Comparison of ENCODE assay signal across 23 cellular contexts in genomic region chr7:1724118-1724910, GRCh38. TPM values are rescaled to one million over a fixed set of nuclear protein-coding genes. Genes with fewer than 3 reads are reported as not detected.
"Had no signal": no experiment of that assay in that cellular context is flagged by ENCODE, and none has a peak within 500 bp of the region (broad histone marks: within the 10 kb centered on the region; RNA-seq: fewer than 3 reads in every experiment).

No MANE protein-coding gene starts in this region.

- H3K27ac ChIP-seq: adrenal gland, ascending aorta, brain microvascular endothelial cell, colonic mucosa, dorsolateral prefrontal cortex, lower lobe of right lung, spleen, testis, vagina had no signal

- H3K9me3 ChIP-seq: colonic mucosa, testis had no signal

- DNase-seq: activated CD4-positive, alpha-beta T cell treated with anti-CD3 and anti-CD28 coated beads, Interleukin-2, amount 50 U/mL, for 4 hours; activated CD8-positive, alpha-beta memory T cell treated with anti-CD3 and anti-CD28 coated beads, Interleukin-2, amount 50 U/mL, for 48 hours; activated naive CD4-positive, alpha-beta T cell; activated T-cell treated with anti-CD3 and anti-CD28 coated beads, Interleukin-2, amount 50 U/mL, for 4 hours; adrenal gland; brain microvascular endothelial cell; colonic mucosa; effector memory CD8-positive, alpha-beta T cell; foreskin melanocyte; lower lobe of right lung; naive thymus-derived CD4-positive, alpha-beta T cell; retina; spleen; stimulated activated CD4-positive, alpha-beta T cell treated with anti-CD3 and anti-CD28 coated beads, Interleukin-4, amount 100 ng/mL, for 1 hour; stimulated activated naive CD4-positive, alpha-beta T cell; testis; trophoblast cell had no signal

- H3K4me1 ChIP-seq: adrenal gland, ascending aorta, colonic mucosa, lower lobe of right lung, spleen, testis, vagina had no signal

- FAIRE-seq: endothelial cell of umbilical vein, islet of Langerhans had no signal

- H3K36me3 ChIP-seq: adrenal gland, ascending aorta, brain microvascular endothelial cell, colonic mucosa, lower lobe of right lung, vagina had no signal

- H3K27me3 ChIP-seq: adrenal gland, ascending aorta, brain microvascular endothelial cell, colonic mucosa, testis, vagina had no signal

- H3K4me3 ChIP-seq: adrenal gland, ascending aorta, colonic mucosa, dorsolateral prefrontal cortex, lower lobe of right lung, spleen, testis, vagina had no signal

- ATAC-seq: activated T-cell treated with anti-CD3 and anti-CD28 coated beads, Interleukin-2, amount 50 U/mL, for 4 hours; effector memory CD8-positive, alpha-beta T cell; naive thymus-derived CD4-positive, alpha-beta T cell had no signal

RNA-seq across cellular contexts. Expression of gene ELFN1, which starts 54.2 kb away (rescaled TPM):
- total RNA-seq: activated T-helper 2 cell treated with anti-CD3 and anti-CD28 coated beads, Interferon-gamma antibody, Interleukin-2, Interleukin-4, amounts not matched to agents 10 μg/mL and 5 μg/mL and 100 μg/mL, durations not matched to agents 14 hours and 24 hours and 36 hours had no signal
- polyA plus RNA-seq: naive thymus-derived CD4-positive, alpha-beta T cell had no signal
